1 cellular context compared by ENCODE assay signal in genomic region chr12:28192145-28192544, GRCh38.
TF ChIP-seq lines count a peak whose summit lies in the region.

No MANE protein-coding gene starts in this region.

TF ChIP-seq in K562, 482 proteins besides CTCF, POLR2A, EP300 and RAD21 (continued from another document and continues in another):
- no peak for TF ChIP-seq RFX5 (IDR thresholded peaks at IDR 0.05; ENCODE audit: low read depth, low read length)
- TF ChIP-seq OTX1 (CRISPR knock-in tag; IDR thresholded peaks at IDR 0.05), result no peak
- TF ChIP-seq NR3C1 (CRISPR knock-in tag; IDR thresholded peaks at IDR 0.05), result no peak
- no peak for TF ChIP-seq BRCA1 (IDR thresholded peaks at IDR 0.05)
- TF ChIP-seq BRCA1 (CRISPR knock-in tag; IDR thresholded peaks at IDR 0.05), result no peak
- no peak for TF ChIP-seq U2AF1 (optimal IDR thresholded peaks at IDR 0.05; ENCODE audit: low read depth, low read length)
- TF ChIP-seq CHD4 (IDR thresholded peaks at IDR 0.05; ENCODE audit: insufficient read depth, insufficient replicate concordance, low read depth, low read length, poor library complexity, severe bottlenecking), result no peak
- no peak for TF ChIP-seq GABPB2 (CRISPR knock-in tag; conservative IDR thresholded peaks at IDR 0.05)
- no peak for TF ChIP-seq ZC3H4 (CRISPR knock-in tag; IDR thresholded peaks at IDR 0.05; ENCODE audit: borderline replicate concordance)
- TF ChIP-seq TCFL5 (CRISPR knock-in tag; conservative IDR thresholded peaks at IDR 0.05), result no peak
- TF ChIP-seq TCF3 (CRISPR knock-in tag; IDR thresholded peaks at IDR 0.05), result peak; percentile 93
- no peak for TF ChIP-seq SRF (CRISPR knock-in tag; IDR thresholded peaks at IDR 0.05)
- TF ChIP-seq ZNF23 (CRISPR knock-in tag; IDR thresholded peaks at IDR 0.05), result no peak
- TF ChIP-seq TBP (optimal IDR thresholded peaks at IDR 0.05; ENCODE audit: low read depth, low read length), result no peak
- TF ChIP-seq ETS1 (conservative IDR thresholded peaks at IDR 0.05; ENCODE audit: control insufficient read depth, low read depth, low read length), result no peak
- no peak for TF ChIP-seq FOXJ2 (tag; IDR thresholded peaks at IDR 0.05)
- TF ChIP-seq ZNF277 (CRISPR knock-in tag; IDR thresholded peaks at IDR 0.05; ENCODE audit: borderline replicate concordance), result no peak
- no peak for TF ChIP-seq CBX5 (IDR thresholded peaks at IDR 0.05; ENCODE audit: borderline replicate concordance, low read depth)
- TF ChIP-seq SFPQ (IDR thresholded peaks at IDR 0.05; ENCODE audit: low read depth, low read length), result no peak
- TF ChIP-seq SREBF1 (IDR thresholded peaks at IDR 0.05; ENCODE audit: borderline replicate concordance, low read depth, low read length), result no peak
- no peak for TF ChIP-seq RBM25 (IDR thresholded peaks at IDR 0.05; ENCODE audit: low read depth, low read length, severe bottlenecking)
- TF ChIP-seq VEZF1 (CRISPR knock-in tag; IDR thresholded peaks at IDR 0.05), result peak; percentile 32; the same call in 1 of the 2 replicates
- TF ChIP-seq FOXK1 (CRISPR knock-in tag; IDR thresholded peaks at IDR 0.05; ENCODE audit: borderline replicate concordance), result no peak
- no peak for TF ChIP-seq CREB5 (CRISPR knock-in tag; IDR thresholded peaks at IDR 0.05)
- TF ChIP-seq ERF (CRISPR knock-in tag; IDR thresholded peaks at IDR 0.05), result no peak
- TF ChIP-seq MEF2A (IDR thresholded peaks at IDR 0.05; ENCODE audit: control insufficient read depth, low read depth, low read length), result peak; percentile 46; the same call in 1 of the 2 replicates
- TF ChIP-seq POLR3A (IDR thresholded peaks at IDR 0.05; ENCODE audit: borderline replicate concordance, extremely low read depth, insufficient read depth, insufficient read length), result no peak
- TF ChIP-seq ETS2 (tag; IDR thresholded peaks at IDR 0.05; ENCODE audit: borderline replicate concordance, poor library complexity, severe bottlenecking), result no peak
- no peak for TF ChIP-seq BCLAF1 (IDR thresholded peaks at IDR 0.05; ENCODE audit: borderline replicate concordance in 1 of 2, control insufficient read depth in 1 of 2, low read depth in 2 of 2, low read length in 1 of 2)
- no peak for TF ChIP-seq ZBTB12 (CRISPR knock-in tag; IDR thresholded peaks at IDR 0.05)
- TF ChIP-seq ZNF3 (CRISPR knock-in tag; IDR thresholded peaks at IDR 0.05), result no peak
- no peak for TF ChIP-seq ZKSCAN3 (CRISPR knock-in tag; IDR thresholded peaks at IDR 0.05)
- TF ChIP-seq NCOA6 (IDR thresholded peaks at IDR 0.05), result no peak
- TF ChIP-seq ZNF699 (CRISPR knock-in tag; IDR thresholded peaks at IDR 0.05; ENCODE audit: insufficient replicate concordance), result no peak
- TF ChIP-seq XRCC5 (IDR thresholded peaks at IDR 0.05; ENCODE audit: low read depth, low read length), result no peak
- no peak for TF ChIP-seq RUNX1 (IDR thresholded peaks at IDR 0.05; ENCODE audit: low read depth)
- TF ChIP-seq KAT2B (IDR thresholded peaks at IDR 0.05; ENCODE audit: low read depth, low read length), result no peak
- no peak for TF ChIP-seq ZNF507 (tag; conservative IDR thresholded peaks at IDR 0.05)
- no peak for TF ChIP-seq PHTF2 (CRISPR knock-in tag; IDR thresholded peaks at IDR 0.05)
- no peak for TF ChIP-seq CREBBP (IDR thresholded peaks at IDR 0.05; ENCODE audit: low read depth, low read length)
- no peak for TF ChIP-seq ZNF124 (CRISPR knock-in tag; IDR thresholded peaks at IDR 0.05)
- no peak for TF ChIP-seq DIDO1 (tag; IDR thresholded peaks at IDR 0.05; ENCODE audit: low read depth)
- TF ChIP-seq HES1 (IDR thresholded peaks at IDR 0.05; ENCODE audit: low read depth), result 0 out of 2 replicates have a peak, but pooled peaks have one; percentile 42
- TF ChIP-seq SNRNP70 (optimal IDR thresholded peaks at IDR 0.05; ENCODE audit: low read depth, low read length), result no peak
- TF ChIP-seq ZEB2 (IDR thresholded peaks at IDR 0.05), result no peak
- TF ChIP-seq RHOXF2B (CRISPR knock-in tag; conservative IDR thresholded peaks at IDR 0.05), result no peak
- no peak for TF ChIP-seq SAFB2 (IDR thresholded peaks at IDR 0.05; ENCODE audit: borderline replicate concordance, low read depth, low read length, severe bottlenecking)
- TF ChIP-seq TAF15 (IDR thresholded peaks at IDR 0.05; ENCODE audit: low read depth, low read length), result no peak
- peak; percentile 96 to 97 for TF ChIP-seq TRIM24 (IDR thresholded peaks at IDR 0.05)
